Comparison of ENCODE assay signal across 20 cellular contexts in genomic region chr16:67549936-67550335, GRCh38. TPM values are rescaled to one million over a fixed set of nuclear protein-coding genes. Genes with fewer than 3 reads are reported as not detected.
DNase-seq lines count a peak whose midpoint lies in the region; ATAC-seq, FAIRE-seq and TF ChIP-seq lines count a peak whose summit lies in the region.
"Had no signal": no experiment of that assay in that cellular context is flagged by ENCODE, and none has a peak within 500 bp of the region (broad histone marks: within the 10 kb centered on the region; RNA-seq: fewer than 3 reads in every experiment).

No MANE protein-coding gene starts in this region.

- no peak for FAIRE-seq in kidney (lab: Jason Lieb, UNC)
- FAIRE-seq: G401.6 had no signal

- no peaks in the 10 kb centered on the region for H3K9me3 Mint-ChIP-seq in stimulated activated naive CD8-positive, alpha-beta T cell treated with anti-CD3 and anti-CD28 coated beads, Interleukin-15, Interleukin-2, amounts not matched to agents 100 ng/mL and 50 ng/mL, for 24 hours
- no peaks in the 10 kb centered on the region for H3K9me3 Mint-ChIP-seq in stimulated activated naive CD8-positive, alpha-beta T cell treated with anti-CD3 and anti-CD28 coated beads, Interleukin-15, amount 100 ng/mL, for 72 hours
- H3K9me3 Mint-ChIP-seq: activated naive CD4-positive, alpha-beta T cell treated with anti-CD3 and anti-CD28 coated beads for 36 hours had no signal

- H3K4me3 ChIP-seq in kidney (ENCODE audit: low read length in 2 of 2) (no peak overlapping the region), WERI-Rb-1 (ENCODE audit: low read depth, low read length) (no peak overlapping the region)
- H3K4me3 ChIP-seq: left lung, suprapubic skin had no signal

- H3K36me3 ChIP-seq in kidney (ENCODE audit: control insufficient read depth in 1 of 2, insufficient read depth in 2 of 2, low read length in 2 of 2) (peaks cover 6 to 21% of the 10 kb centered on the region in 2 donors), WERI-Rb-1 (peaks cover 34% of the 10 kb centered on the region)

- ATAC-seq in stimulated activated naive CD8-positive, alpha-beta T cell treated with anti-CD3 and anti-CD28 coated beads, Interleukin-15, amount 100 ng/mL, for 72 hours = no peak
- ATAC-seq: activated CD4-positive, CD25-positive, alpha-beta regulatory T cell treated with anti-CD3 and anti-CD28 coated beads, Interleukin-2, amount 50 U/mL, for 24 hours; HCT116; left lung had no signal

- intact Hi-C loops in kidney (cut with DNase I) = no loop called here

- H3K36me3 Mint-ChIP-seq in stimulated activated naive CD8-positive, alpha-beta T cell treated with anti-CD3 and anti-CD28 coated beads, Interleukin-15, Interleukin-2, amounts not matched to agents 100 ng/mL and 50 ng/mL, for 24 hours (ENCODE audit: low read depth) = peaks cover 4% of the 10 kb centered on the region

- TF ChIP-seq CTCF in kidney (IDR thresholded peaks at IDR 0.05; ENCODE audit: borderline replicate concordance, extremely low read depth, insufficient read depth) (no peak), WERI-Rb-1 (IDR thresholded peaks at IDR 0.05; ENCODE audit: low read depth, low read length) (no peak)

- H3K27me3 Mint-ChIP-seq in stimulated activated naive CD8-positive, alpha-beta T cell treated with anti-CD3 and anti-CD28 coated beads, Interleukin-15, Interleukin-2, amounts not matched to agents 100 ng/mL and 50 ng/mL, for 24 hours = no peaks in the 10 kb centered on the region
- no peaks in the 10 kb centered on the region for H3K27me3 Mint-ChIP-seq in stimulated activated naive CD8-positive, alpha-beta T cell treated with anti-CD3 and anti-CD28 coated beads, Interleukin-15, amount 100 ng/mL, for 72 hours

- DNase-seq in stimulated activated naive CD8-positive, alpha-beta T cell treated with anti-CD3 and anti-CD28 coated beads, Interleukin-15, amount 100 ng/mL, for 72 hours = no peak
- DNase-seq in RPMI8226 (peak; percentile 59), kidney (peak; percentile 8), WERI-Rb-1 (no peak), NCI-H69 (lab: John Stamatoyannopoulos, UW) (no peak), NCI-H2171 treated with DMSO at 0.1 percent for 48 hours (lab: John Stamatoyannopoulos, UW) (no peak), HUDEP-2 (lab: John Stamatoyannopoulos, UW; ENCODE audit: unreplicated experiment in 76 of 76) (no peak)
- DNase-seq: activated naive CD4-positive, alpha-beta T cell treated with anti-CD3 and anti-CD28 coated beads for 36 hours; IMR-90; NCI-H2029 treated with DMSO at 0.1 percent for 48 hours; NCI-H510A; SHP77 treated with DMSO at 0.1 percent for 48 hours; stimulated activated CD4-positive, alpha-beta T cell treated with anti-CD3 and anti-CD28 coated beads, Interleukin-2, amount 100 ng/mL, for 48 hours had no signal

- peak overlapping the region; percentile 54 for H3K27ac Mint-ChIP-seq in stimulated activated naive CD8-positive, alpha-beta T cell treated with anti-CD3 and anti-CD28 coated beads, Interleukin-15, Interleukin-2, amounts not matched to agents 100 ng/mL and 50 ng/mL, for 24 hours
- H3K27ac Mint-ChIP-seq in stimulated activated naive CD8-positive, alpha-beta T cell treated with anti-CD3 and anti-CD28 coated beads, Interleukin-15, amount 100 ng/mL, for 72 hours = peak overlapping the region in 1 of 2 donors; percentile 1

- H3K4me1 Mint-ChIP-seq in stimulated activated naive CD8-positive, alpha-beta T cell treated with anti-CD3 and anti-CD28 coated beads, Interleukin-15, Interleukin-2, amounts not matched to agents 100 ng/mL and 50 ng/mL, for 24 hours (ENCODE audit: low read depth) = peaks cover 59% of the 10 kb centered on the region
- H3K4me1 Mint-ChIP-seq in stimulated activated naive CD8-positive, alpha-beta T cell treated with anti-CD3 and anti-CD28 coated beads, Interleukin-15, amount 100 ng/mL, for 72 hours = peaks cover 66% of the 10 kb centered on the region

- H3K27ac ChIP-seq in kidney (ENCODE audit: low read depth in 2 of 2, low read length in 2 of 2) (no peak overlapping the region), WERI-Rb-1 (no peak overlapping the region)
- H3K27ac ChIP-seq: left lung, parathyroid adenoma, suprapubic skin had no signal

- H3K9ac ChIP-seq in kidney (ENCODE audit: low read length in 2 of 2) = no peak overlapping the region
- H3K9ac ChIP-seq: parathyroid adenoma had no signal

- H3K9me3 ChIP-seq in kidney (ENCODE audit: control insufficient read depth in 1 of 2, low read length in 2 of 2) = no peaks in the 10 kb centered on the region
- H3K9me3 ChIP-seq in WERI-Rb-1 (ENCODE audit: severe bottlenecking) = no peaks in the 10 kb centered on the region
- H3K9me3 ChIP-seq: left lung, suprapubic skin had no signal

- H3K27me3 ChIP-seq in WERI-Rb-1 (ENCODE audit: insufficient read depth, low read depth, severe bottlenecking) = no peaks in the 10 kb centered on the region
- H3K27me3 ChIP-seq: left lung, suprapubic skin had no signal

- no peak overlapping the region for H3K4me3 Mint-ChIP-seq in stimulated activated naive CD8-positive, alpha-beta T cell treated with anti-CD3 and anti-CD28 coated beads, Interleukin-15, Interleukin-2, amounts not matched to agents 100 ng/mL and 50 ng/mL, for 24 hours
- H3K4me3 Mint-ChIP-seq in stimulated activated naive CD8-positive, alpha-beta T cell treated with anti-CD3 and anti-CD28 coated beads, Interleukin-15, amount 100 ng/mL, for 72 hours = no peak overlapping the region
- H3K4me3 Mint-ChIP-seq: activated naive CD4-positive, alpha-beta T cell treated with anti-CD3 and anti-CD28 coated beads for 36 hours had no signal

- peaks cover 8 to 18% of the 10 kb centered on the region in 2 donors for H3K4me1 ChIP-seq in kidney (ENCODE audit: control insufficient read depth in 1 of 2, insufficient read depth in 1 of 2, low read depth in 1 of 2, low read length in 2 of 2)
- H3K4me1 ChIP-seq: parathyroid adenoma had no signal

RNA-seq across cellular contexts. Expression of gene CTCF, which starts 12.4 kb away (rescaled TPM):
- 42.6 TPM for total RNA-seq in kidney
- 20.4 TPM for polyA plus RNA-seq in kidney (ENCODE audit: insufficient read depth, low read depth, low replicate concordance)

RNA-seq across cellular contexts. Expression of gene RIPOR1, which starts 21.3 kb away (rescaled TPM):
- 116 TPM for total RNA-seq in kidney
- polyA plus RNA-seq in kidney (ENCODE audit: insufficient read depth, low read depth, low replicate concordance) = 60.9 TPM

Comparison
In these comparisons a context has a peak if more than half of its experiments do, and no peak if none do; other contexts are left out.
1. DNase-seq: peak in RPMI8226 (single experiment) and kidney (single experiment); none in stimulated activated naive CD8-positive, alpha-beta T cell treated with anti-CD3 and anti-CD28 coated beads, Interleukin-15, amount 100 ng/mL, for 72 hours (0 of 2), WERI-Rb-1 (single experiment), NCI-H69 (single experiment), NCI-H2171 treated with DMSO at 0.1 percent for 48 hours (single experiment) and HUDEP-2 (0 of 76).